In genomic region chr16:84198401-84198800, GRCh38 we compare ENCODE assay signal across 1 cellular context.
TF ChIP-seq lines count a peak whose summit lies in the region.

No MANE protein-coding gene starts in this region.

TF ChIP-seq in H1, 55 proteins besides CTCF, POLR2A, EP300 and RAD21:
- no peak for TF ChIP-seq MAFK (IDR thresholded peaks at IDR 0.05; ENCODE audit: low read depth, low read length)
- TF ChIP-seq CTBP2 (IDR thresholded peaks at IDR 0.05; ENCODE audit: borderline replicate concordance, insufficient read depth, insufficient read length, low read length), result no peak
- TF ChIP-seq SP2 (IDR thresholded peaks at IDR 0.05; ENCODE audit: low read length), result no peak
- no peak for TF ChIP-seq RBBP5 (IDR thresholded peaks at IDR 0.05; ENCODE audit: borderline replicate concordance, low read depth, low read length)
- no peak for TF ChIP-seq KDM1A (IDR thresholded peaks at IDR 0.05; ENCODE audit: borderline replicate concordance, low read length)
- TF ChIP-seq RFX5 (IDR thresholded peaks at IDR 0.05; ENCODE audit: borderline replicate concordance, low read depth, low read length), result no peak
- no peak for TF ChIP-seq KDM5A (IDR thresholded peaks at IDR 0.05; ENCODE audit: low read length)
- TF ChIP-seq HDAC2 (IDR thresholded peaks at IDR 0.05; ENCODE audit: borderline replicate concordance in 1 of 2, low read depth in 2 of 2, low read length in 2 of 2), result no peak
- no peak for TF ChIP-seq CBX5 (IDR thresholded peaks at IDR 0.05; ENCODE audit: low read depth, low read length)
- TF ChIP-seq PHF8 (conservative IDR thresholded peaks at IDR 0.05; ENCODE audit: low read depth, low read length), result no peak
- no peak for TF ChIP-seq SIN3A (conservative IDR thresholded peaks at IDR 0.05 in 1 of 2, IDR thresholded peaks at IDR 0.05 in 1 of 2; ENCODE audit: low read depth in 1 of 2, low read length in 2 of 2)
- no peak for TF ChIP-seq FOSL1 (IDR thresholded peaks at IDR 0.05; ENCODE audit: insufficient read depth, low read depth, low read length)
- TF ChIP-seq POLR2AphosphoS5 (IDR thresholded peaks at IDR 0.05; ENCODE audit: low read depth, low read length), result no peak
- TF ChIP-seq GABPA (IDR thresholded peaks at IDR 0.05; ENCODE audit: borderline replicate concordance, insufficient read depth, low read length), result no peak
- no peak for TF ChIP-seq TEAD4 (IDR thresholded peaks at IDR 0.05; ENCODE audit: low read depth, low read length)
- TF ChIP-seq SAP30 (IDR thresholded peaks at IDR 0.05; ENCODE audit: insufficient read depth, insufficient replicate concordance, low read length), result no peak
- TF ChIP-seq BACH1 (IDR thresholded peaks at IDR 0.05; ENCODE audit: low read length), result no peak
- no peak for TF ChIP-seq ATF2 (IDR thresholded peaks at IDR 0.05; ENCODE audit: low read length)
